Comparison of ENCODE assay signal across 10 cellular contexts in the genomic region with DNA sequence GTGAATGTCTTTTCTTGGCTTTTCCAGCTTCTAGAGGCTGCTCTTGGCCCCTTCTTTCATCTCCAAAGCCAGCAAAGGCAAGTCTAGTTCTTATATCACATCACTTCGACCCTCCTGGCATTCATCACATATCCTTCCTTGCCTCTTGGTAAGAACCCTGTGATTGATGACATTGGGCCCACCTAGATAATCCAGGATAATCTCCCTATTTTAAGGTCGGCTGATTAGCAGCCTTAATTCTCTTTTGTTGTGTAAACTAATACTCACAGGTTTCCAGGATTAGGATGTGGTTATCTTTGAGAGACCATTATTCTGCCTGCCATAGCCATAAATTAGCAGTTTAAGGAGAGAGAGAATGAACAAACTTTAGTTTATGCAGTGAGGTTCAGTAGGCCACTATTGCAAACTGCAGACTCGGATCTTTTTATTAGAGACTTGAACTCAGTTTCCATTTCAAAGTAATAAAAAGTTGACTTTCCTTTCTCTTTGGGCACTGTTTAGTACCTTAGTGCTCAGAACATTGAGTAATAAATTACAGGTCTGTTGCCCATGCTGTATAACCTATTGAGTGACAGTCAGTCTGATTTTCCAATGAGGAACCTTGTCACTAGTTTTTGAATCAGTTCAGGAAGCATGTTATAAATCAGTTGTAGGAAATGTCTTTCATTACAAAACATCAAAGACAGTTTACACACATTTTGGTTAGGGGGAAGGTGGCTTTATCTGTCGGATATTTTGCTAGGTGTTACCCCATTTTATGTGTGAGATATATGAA. TPM values are rescaled to one million over a fixed set of nuclear protein-coding genes. Genes with fewer than 3 reads are reported as not detected.
DNase-seq lines count a peak whose midpoint lies in the region; ATAC-seq, FAIRE-seq and TF ChIP-seq lines count a peak whose summit lies in the region.
"Had no signal": no experiment of that assay in that cellular context is flagged by ENCODE, and none has a peak within 500 bp of the region (broad histone marks: within the 10 kb centered on the region; RNA-seq: fewer than 3 reads in every experiment).

No MANE protein-coding gene starts in this region.

- H3K36me3 ChIP-seq in OCI-LY7 (ENCODE audit: insufficient read depth, low read length): peaks cover 81% of the 10 kb centered on the region
- H3K36me3 ChIP-seq in endothelial cell of umbilical vein (ENCODE audit: control insufficient read depth in 2 of 2, extremely low read depth in 1 of 2, insufficient read depth in 2 of 2, low read length in 2 of 2): peaks cover 0 to 2% of the 10 kb centered on the region in 2 experiments
- peaks cover 7% of the 10 kb centered on the region for H3K36me3 ChIP-seq in skeletal muscle satellite cell (ENCODE audit: insufficient read depth, low read length)
- H3K36me3 ChIP-seq: pancreas had no signal

- intact Hi-C loops in OCI-LY7 (cut with micrococcal nuclease; ENCODE audit: unreplicated experiment) (no loop called here), endothelial cell of umbilical vein (cut with micrococcal nuclease) (no loop called here), left cardiac atrium (cut with DNase I) (no loop called here)

- H3K4me2 ChIP-seq in OCI-LY7 (ENCODE audit: low read length): peak overlapping the region; percentile 96
- peak overlapping the region; percentile 99 for H3K4me2 ChIP-seq in endothelial cell of umbilical vein (ENCODE audit: insufficient read depth, low read length)
- H3K4me2 ChIP-seq in skeletal muscle satellite cell (ENCODE audit: low read length): peak overlapping the region; percentile 89

- TF ChIP-seq CTCF in OCI-LY7 (conservative IDR thresholded peaks at IDR 0.05; ENCODE audit: low read length) (no peak), endothelial cell of umbilical vein (IDR thresholded peaks at IDR 0.05; ENCODE audit: extremely low read depth in 1 of 2, insufficient read depth in 1 of 2, low read depth in 1 of 2, low read length in 2 of 2) (no peak)

- ATAC-seq in HG02571 (IDR thresholded peaks at IDR 0.05; ENCODE audit: unreplicated experiment) (no peak), left cardiac atrium (no peak)
- ATAC-seq: pancreas had no signal

- no TSS peak for BruUV-seq in OCI-LY7 (replicated peaks; lab: Mats Ljungman, UMichigan)
- no TSS peak for BruUV-seq in endothelial cell of umbilical vein (replicated peaks; lab: Mats Ljungman, UMichigan)

- TF ChIP-seq POLR2A in GM12892 (IDR thresholded peaks at IDR 0.05; ENCODE audit: low read depth, low read length): no peak
- TF ChIP-seq POLR2A in endothelial cell of umbilical vein (IDR thresholded peaks at IDR 0.05; ENCODE audit: low read depth, low read length): no peak

- H3K27ac ChIP-seq in OCI-LY7 (ENCODE audit: low read depth, low read length, poor library complexity, severe bottlenecking): no peak overlapping the region
- no peak overlapping the region for H3K27ac ChIP-seq in endothelial cell of umbilical vein (ENCODE audit: insufficient read depth, low read depth, low read length)
- H3K27ac ChIP-seq: pancreas had no signal

- H3K9me3 ChIP-seq in OCI-LY7 (ENCODE audit: low read length): no peaks in the 10 kb centered on the region
- no peaks in the 10 kb centered on the region for H3K9me3 ChIP-seq in endothelial cell of umbilical vein (replicated peaks; ENCODE audit: control insufficient read depth, insufficient read depth, low read length)
- H3K9me3 ChIP-seq in skeletal muscle satellite cell (replicated peaks; ENCODE audit: low read length): no peaks in the 10 kb centered on the region
- H3K9me3 ChIP-seq: pancreas had no signal

- DNase-seq in GM12892 (ENCODE audit: insufficient read length) (no peak), OCI-LY7 (ENCODE audit: low spot score) (no peak), endothelial cell of umbilical vein (ENCODE audit: low read depth, low spot score) (no peak), left cardiac atrium (no peak), NCI-H2029 (lab: John Stamatoyannopoulos, UW) (no peak)
- DNase-seq: HCEC 1CT, pancreas, RPMI8226 had no signal

- H3K79me2 ChIP-seq in OCI-LY7 (ENCODE audit: insufficient read depth, low read depth, low read length) (peaks cover 95% of the 10 kb centered on the region), endothelial cell of umbilical vein (ENCODE audit: control insufficient read depth, insufficient read depth, low read length) (peaks cover 94% of the 10 kb centered on the region)

- H2AFZ ChIP-seq in OCI-LY7 (ENCODE audit: low read length) (no peak overlapping the region), endothelial cell of umbilical vein (ENCODE audit: low read depth, low read length) (no peak overlapping the region)

- H3K27me3 ChIP-seq in endothelial cell of umbilical vein (ENCODE audit: control insufficient read depth in 2 of 2, insufficient read depth in 2 of 2, low read length in 2 of 2) (no peaks in the 10 kb centered on the region), skeletal muscle satellite cell (ENCODE audit: control insufficient read depth, insufficient read depth, low read length) (no peaks in the 10 kb centered on the region)
- H3K27me3 ChIP-seq: pancreas had no signal

- POLR2A ChIA-PET in OCI-LY7 (lab: Charles Lee) (interaction anchor here (1.1 kb wide), 1 partner anchor 33 kb away, joined by 4 read pairs; no protein-coding TSS in a partner anchor), endothelial cell of umbilical vein (lab: Charles Lee) (no interaction called here)

- dilution Hi-C loops in endothelial cell of umbilical vein (cut with MboI; ENCODE audit: extremely low pct_ligation_motif_present, low sequenced_read_pairs): no loop called here

- no peaks in the 10 kb centered on the region for H3K9me1 ChIP-seq in endothelial cell of umbilical vein (replicated peaks; ENCODE audit: control insufficient read depth, extremely low read depth, insufficient read depth, low read length)

- H3K4me3 ChIP-seq in OCI-LY7 (ENCODE audit: low read depth, low read length, poor library complexity, severe bottlenecking) (peak overlapping the region; percentile 93), endothelial cell of umbilical vein (replicated peaks in 1 of 3; ENCODE audit: insufficient read depth in 1 of 3, low read depth in 1 of 3, low read length in 3 of 3) (no peak overlapping the region), skeletal muscle satellite cell (ENCODE audit: low read length) (peak overlapping the region; percentile 81)

- peaks cover 56% of the 10 kb centered on the region for H4K20me1 ChIP-seq in OCI-LY7 (ENCODE audit: insufficient read depth, low read length)
- H4K20me1 ChIP-seq in endothelial cell of umbilical vein (replicated peaks; ENCODE audit: control insufficient read depth, extremely low read depth, insufficient read depth, low read length): peaks cover 6% of the 10 kb centered on the region

- FAIRE-seq in GM12892 (lab: Jason Lieb, UNC): peak; percentile 24
- FAIRE-seq in endothelial cell of umbilical vein (lab: Jason Lieb, UNC): no peak
- FAIRE-seq: pancreas had no signal

- CTCF ChIA-PET in OCI-LY7 (lab: Charles Lee; ENCODE audit: unreplicated experiment) (no interaction called here), endothelial cell of umbilical vein (lab: Charles Lee) (interaction anchor here (1.2 kb wide), 1 partner anchor 11 kb away, joined by 4 read pairs; no protein-coding TSS in a partner anchor)

- no peaks in the 10 kb centered on the region for H3K9me2 ChIP-seq in OCI-LY7 (ENCODE audit: insufficient read depth, low read length)

- H3K9ac ChIP-seq in endothelial cell of umbilical vein (replicated peaks; ENCODE audit: extremely low read depth, insufficient read depth, low read length) (no peak overlapping the region), skeletal muscle satellite cell (ENCODE audit: low read depth, low read length) (peak overlapping the region; percentile 5)

- H3K4me1 ChIP-seq in OCI-LY7 (ENCODE audit: insufficient read depth, low read length, poor library complexity, severe bottlenecking) (peaks cover 50% of the 10 kb centered on the region), endothelial cell of umbilical vein (ENCODE audit: control insufficient read depth, extremely low read depth, insufficient read depth, low read length) (peaks cover 40% of the 10 kb centered on the region), skeletal muscle satellite cell (ENCODE audit: control insufficient read depth, insufficient read depth, low read length) (peaks cover 58% of the 10 kb centered on the region)

TF ChIP-seq in endothelial cell of umbilical vein, 7 proteins besides CTCF, POLR2A, EP300 and RAD21 (continues in another document):
- TF ChIP-seq MAX (IDR thresholded peaks at IDR 0.05; ENCODE audit: insufficient read depth, insufficient read length) (no peak), FOS (IDR thresholded peaks at IDR 0.05; ENCODE audit: borderline replicate concordance, insufficient read depth, low read length) (no peak)

RNA-seq across cellular contexts. Expression of gene NDUFV2, which starts 4.5 kb away (rescaled TPM):
- 283 TPM for polyA plus RNA-seq in GM12892 (2012; ENCODE audit: missing spikeins)
- total RNA-seq in OCI-LY7 (2014; rRNA removed; shearing (Covaris generic)): 145 and 185 TPM in 2 replicates
- total RNA-seq in OCI-LY7 (2022): 201 and 213 TPM in 2 replicates
- total RNA-seq in endothelial cell of umbilical vein: 147 and 152 TPM in 2 replicates
- 49.9 and 65.7 TPM in 2 replicates for polyA plus RNA-seq in endothelial cell of umbilical vein
- 113 and 124 TPM in 2 replicates for polyA plus RNA-seq in endothelial cell of umbilical vein (2011; cell fraction: cytosol; rRNA removed)
- polyA plus RNA-seq in endothelial cell of umbilical vein (2011; cell fraction: nucleus; rRNA removed): 62.7 and 69.5 TPM in 2 replicates
- 131 and 161 TPM in 2 replicates for polyA plus RNA-seq in endothelial cell of umbilical vein (2012)
- 34.1 and 35.6 TPM in 2 replicates for polyA minus RNA-seq in endothelial cell of umbilical vein
- polyA minus RNA-seq in endothelial cell of umbilical vein (2011; cell fraction: cytosol; rRNA and poly(A)+ RNA removed): 33.0 TPM
- 70.7 and 82.1 TPM in 2 replicates for polyA minus RNA-seq in endothelial cell of umbilical vein (2011; cell fraction: nucleus; rRNA and poly(A)+ RNA removed)
- 150 and 225 TPM in 2 replicates for total RNA-seq in skeletal muscle satellite cell (2012; rRNA removed)
- total RNA-seq in left cardiac atrium: 100 to 1,000 TPM; 285 to 318 TPM

RNA-seq across cellular contexts. Expression of gene ANKRD12, which starts 29.6 kb away (rescaled TPM):
- 21.2 TPM for polyA plus RNA-seq in GM12892 (2012; ENCODE audit: missing spikeins)
- 65.9 and 74.5 TPM in 2 replicates for total RNA-seq in OCI-LY7 (2014; rRNA removed; shearing (Covaris generic))
- total RNA-seq in OCI-LY7 (2022): 66.5 and 67.0 TPM in 2 replicates
- 25.1 and 25.4 TPM in 2 replicates for total RNA-seq in endothelial cell of umbilical vein
- 1.5 and 1.7 TPM in 2 replicates for polyA plus RNA-seq in endothelial cell of umbilical vein
- 1.7 and 2.5 TPM in 2 replicates for polyA plus RNA-seq in endothelial cell of umbilical vein (2011; cell fraction: cytosol; rRNA removed)
- polyA plus RNA-seq in endothelial cell of umbilical vein (2011; cell fraction: nucleus; rRNA removed): 12.5 and 12.9 TPM in 2 replicates
- 12.9 and 13.2 TPM in 2 replicates for polyA plus RNA-seq in endothelial cell of umbilical vein (2012)
- polyA minus RNA-seq in endothelial cell of umbilical vein: 20.8 and 33.1 TPM in 2 replicates
- 31.9 TPM for polyA minus RNA-seq in endothelial cell of umbilical vein (2011; cell fraction: cytosol; rRNA and poly(A)+ RNA removed)
- 33.0 and 37.7 TPM in 2 replicates for polyA minus RNA-seq in endothelial cell of umbilical vein (2011; cell fraction: nucleus; rRNA and poly(A)+ RNA removed)
- 15.1 and 17.5 TPM in 2 replicates for total RNA-seq in skeletal muscle satellite cell (2012; rRNA removed)
- total RNA-seq in left cardiac atrium: 10 to 100 TPM; 45.6 to 51.5 TPM

Comparison
In these comparisons a context has a peak if more than half of its experiments do, and no peak if none do; other contexts are left out.
1. H3K4me3 ChIP-seq: peak in OCI-LY7 (single experiment) and skeletal muscle satellite cell (single experiment); none in endothelial cell of umbilical vein (0 of 3).
2. Peak in every context shown above with its lines, with median percentiles within 50 percentile points of each other: H3K4me2 ChIP-seq.